ENCODE assay signal across 24 cellular contexts in the genomic region with DNA sequence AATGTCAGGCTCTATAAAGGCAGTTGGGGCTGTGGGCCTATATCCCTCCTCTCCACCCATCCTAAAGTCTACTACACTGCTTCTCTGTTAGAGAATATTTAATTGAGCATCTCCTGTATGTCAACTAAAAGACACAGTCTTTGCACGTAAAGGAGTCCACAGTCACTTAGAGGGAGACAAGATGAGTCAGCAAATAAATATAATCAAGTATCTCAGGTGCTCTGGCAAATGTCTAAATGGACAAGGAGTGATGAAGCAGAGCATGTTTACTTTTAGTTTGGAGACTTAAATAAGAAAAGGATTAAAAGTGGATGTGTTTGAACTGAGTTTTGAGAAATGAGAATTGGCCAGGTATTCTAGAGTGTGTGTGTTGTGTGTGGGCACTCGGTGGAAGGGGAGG.
"Had no signal": no experiment of that assay in that cellular context is flagged by ENCODE, and none has a peak within 500 bp of the region (broad histone marks: within the 10 kb centered on the region; RNA-seq: fewer than 3 reads in every experiment).

No MANE protein-coding gene starts in this region.

- H3K27me3 Mint-ChIP-seq: memory B cell; stimulated activated naive B cell treated with anti-CD40 and anti-IgM and Interleukin-4, amounts not matched to agents 10 μg/mL and 1 μg/mL and 100 μg/mL, for 72 hours; stimulated activated naive CD8-positive, alpha-beta T cell treated with anti-CD3 and anti-CD28 coated beads, Interleukin-15, amount 100 ng/mL, for 72 hours had no signal

- H3K4me3 ChIP-seq: dorsolateral prefrontal cortex, hepatocyte, left ventricle myocardium inferior, lower lobe of right lung, neural progenitor cell, ovary, smooth muscle cell, thoracic aorta, transverse colon had no signal

- H3K9me3 Mint-ChIP-seq: memory B cell; mesothelial cell of epicardium; natural killer cell; neural progenitor cell; stimulated activated naive B cell treated with anti-CD40 and anti-IgM and Interleukin-4, amounts not matched to agents 10 μg/mL and 1 μg/mL and 100 μg/mL, for 72 hours; stimulated activated naive CD8-positive, alpha-beta T cell treated with anti-CD3 and anti-CD28 coated beads, Interleukin-15, amount 100 ng/mL, for 72 hours had no signal

- H3K4me2 ChIP-seq: hepatocyte, neural progenitor cell, smooth muscle cell had no signal

- H3K79me2 ChIP-seq: hepatocyte had no signal

- H2AFZ ChIP-seq: hepatocyte, neural progenitor cell had no signal

- H3K4me3 Mint-ChIP-seq: memory B cell; mesothelial cell of epicardium; natural killer cell; neural progenitor cell; stimulated activated naive B cell treated with anti-CD40 and anti-IgM and Interleukin-4, amounts not matched to agents 10 μg/mL and 1 μg/mL and 100 μg/mL, for 72 hours; stimulated activated naive CD8-positive, alpha-beta T cell treated with anti-CD3 and anti-CD28 coated beads, Interleukin-15, amount 100 ng/mL, for 72 hours had no signal

- H3K27ac Mint-ChIP-seq: memory B cell; mesothelial cell of epicardium; natural killer cell; neural progenitor cell; stimulated activated naive B cell treated with anti-CD40 and anti-IgM and Interleukin-4, amounts not matched to agents 10 μg/mL and 1 μg/mL and 100 μg/mL, for 72 hours; stimulated activated naive CD8-positive, alpha-beta T cell treated with anti-CD3 and anti-CD28 coated beads, Interleukin-15, amount 100 ng/mL, for 72 hours had no signal

- H3K36me3 ChIP-seq: left ventricle myocardium inferior, lower lobe of right lung, neural progenitor cell, ovary, thoracic aorta, transverse colon had no signal

- H3K36me3 Mint-ChIP-seq: memory B cell; mesothelial cell of epicardium; natural killer cell; neural progenitor cell; stimulated activated naive B cell treated with anti-CD40 and anti-IgM and Interleukin-4, amounts not matched to agents 10 μg/mL and 1 μg/mL and 100 μg/mL, for 72 hours had no signal

- DNase-seq: cortex of kidney; dorsolateral prefrontal cortex; effector CD8-positive, alpha-beta T cell; foreskin melanocyte; head of caudate nucleus; kidney; left cardiac atrium; left ventricle myocardium inferior; lower lobe of right lung; natural killer cell; nucleus accumbens; ovary; right cardiac atrium; stimulated activated CD4-positive, alpha-beta T cell treated with anti-CD3 and anti-CD28 coated beads, Interleukin-4, amount 100 ng/mL, for 1 hour; stimulated activated naive B cell treated with anti-CD40 and anti-IgM and Interleukin-4, amounts not matched to agents 10 μg/mL and 1 μg/mL and 100 μg/mL, for 72 hours; stimulated activated naive CD8-positive, alpha-beta T cell treated with anti-CD3 and anti-CD28 coated beads, Interleukin-15, amount 100 ng/mL, for 72 hours; substantia nigra; transverse colon had no signal

- H3K9me3 ChIP-seq: left ventricle myocardium inferior, lower lobe of right lung, ovary, thoracic aorta, transverse colon had no signal

- H3K27me3 ChIP-seq: dorsolateral prefrontal cortex, hepatocyte, neural progenitor cell, ovary, transverse colon had no signal

- H3K9ac ChIP-seq: neural progenitor cell had no signal

- FAIRE-seq: kidney had no signal

- H3K27ac ChIP-seq: dorsolateral prefrontal cortex, hepatocyte, left ventricle myocardium inferior, lower lobe of right lung, neural progenitor cell, ovary, thoracic aorta, transverse colon had no signal

- H3K4me1 Mint-ChIP-seq: stimulated activated naive CD8-positive, alpha-beta T cell treated with anti-CD3 and anti-CD28 coated beads, Interleukin-15, amount 100 ng/mL, for 72 hours had no signal
